1 cellular context compared by ENCODE assay signal in genomic region chr17:3888343-3889171, GRCh38.
TF ChIP-seq lines count a peak whose summit lies in the region.

No MANE protein-coding gene starts in this region.

TF ChIP-seq in K562, 482 proteins besides CTCF, POLR2A, EP300 and RAD21 (continued from another document and continues in another):
- TF ChIP-seq RERE (CRISPR knock-in tag; IDR thresholded peaks at IDR 0.05; ENCODE audit: borderline replicate concordance) (no peak), BRD4 (IDR thresholded peaks at IDR 0.05) (no peak), ZNF764 (CRISPR knock-in tag; IDR thresholded peaks at IDR 0.05; ENCODE audit: low read depth) (no peak), TCF3 (CRISPR knock-in tag; IDR thresholded peaks at IDR 0.05) (0 out of 2 replicates have a peak, but pooled peaks have one; percentile 17), HIVEP1 (CRISPR knock-in tag; IDR thresholded peaks at IDR 0.05) (no peak), BRF2 (IDR thresholded peaks at IDR 0.05; ENCODE audit: borderline replicate concordance, insufficient read depth, insufficient read length) (no peak), KLF6 (CRISPR knock-in tag; IDR thresholded peaks at IDR 0.05; ENCODE audit: borderline replicate concordance) (no peak), ZNF133 (CRISPR knock-in tag; IDR thresholded peaks at IDR 0.05) (no peak), WHSC1 (IDR thresholded peaks at IDR 0.05; ENCODE audit: low read length) (no peak), HLTF (IDR thresholded peaks at IDR 0.05) (no peak), ZNF316 (IDR thresholded peaks at IDR 0.05) (peak; percentile 64), ELF1 (tag; IDR thresholded peaks at IDR 0.05) (no peak), MIER1 (IDR thresholded peaks at IDR 0.05; ENCODE audit: low read depth) (no peak), CBX5 (IDR thresholded peaks at IDR 0.05; ENCODE audit: borderline replicate concordance, low read depth) (no peak), PTTG1 (tag; IDR thresholded peaks at IDR 0.05; ENCODE audit: low read depth) (no peak), TARDBP (IDR thresholded peaks at IDR 0.05) (no peak), ZNF146 (CRISPR knock-in tag; IDR thresholded peaks at IDR 0.05; ENCODE audit: unreplicated experiment) (no peak), ZNF263 (CRISPR knock-in tag; IDR thresholded peaks at IDR 0.05; ENCODE audit: borderline replicate concordance) (no peak), ZSCAN29 (IDR thresholded peaks at IDR 0.05) (no peak), MLX (CRISPR knock-in tag; conservative IDR thresholded peaks at IDR 0.05) (no peak), E2F6 (IDR thresholded peaks at IDR 0.05; ENCODE audit: borderline replicate concordance in 1 of 2, extremely low read depth in 1 of 2, insufficient read depth in 1 of 2, insufficient read length in 1 of 2, low read depth in 1 of 2, low read length in 1 of 2, poor library complexity in 1 of 2, severe bottlenecking in 1 of 2) (peak; percentile 86 to 92), ZNF384 (IDR thresholded peaks at IDR 0.05; ENCODE audit: low read depth, low read length) (no peak), SMAD2 (IDR thresholded peaks at IDR 0.05; ENCODE audit: low read depth, low read length) (no peak), BRCA1 (IDR thresholded peaks at IDR 0.05) (no peak), BRCA1 (CRISPR knock-in tag; IDR thresholded peaks at IDR 0.05) (no peak), SETDB1 (IDR thresholded peaks at IDR 0.05; ENCODE audit: low read length) (no peak), GABPB1 (CRISPR knock-in tag; IDR thresholded peaks at IDR 0.05) (peak; percentile 66; the same call in 1 of the 2 replicates), ZNF445 (CRISPR knock-in tag; IDR thresholded peaks at IDR 0.05; ENCODE audit: low read depth) (no peak), XRCC4 (IDR thresholded peaks at IDR 0.05; ENCODE audit: extremely low read depth, insufficient read depth, insufficient read length) (no peak), TBL1XR1 (IDR thresholded peaks at IDR 0.05; ENCODE audit: low read length in 2 of 2) (no peak), KAT2B (IDR thresholded peaks at IDR 0.05; ENCODE audit: low read depth, low read length) (no peak), SMAD4 (CRISPR knock-in tag; conservative IDR thresholded peaks at IDR 0.05) (peak; percentile 76), ZNF274 (IDR thresholded peaks at IDR 0.05; ENCODE audit: borderline replicate concordance, low read depth, low read length) (no peak), PHTF2 (CRISPR knock-in tag; IDR thresholded peaks at IDR 0.05) (no peak), MECOM (CRISPR knock-in tag; IDR thresholded peaks at IDR 0.05) (no peak), MAFK (IDR thresholded peaks at IDR 0.05; ENCODE audit: low read length) (no peak), ZNF766 (CRISPR knock-in tag; conservative IDR thresholded peaks at IDR 0.05) (no peak), ZNF3 (CRISPR knock-in tag; IDR thresholded peaks at IDR 0.05) (no peak), ARID1B (IDR thresholded peaks at IDR 0.05) (peak; percentile 64), TAL1 (IDR thresholded peaks at IDR 0.05) (no peak), MEIS2 (IDR thresholded peaks at IDR 0.05; ENCODE audit: partially characterized antibody) (peak; percentile 24), FOXM1 (IDR thresholded peaks at IDR 0.05; ENCODE audit: low read depth) (no peak), FOXM1 (CRISPR knock-in tag; IDR thresholded peaks at IDR 0.05; ENCODE audit: low read depth) (no peak), FIP1L1 (IDR thresholded peaks at IDR 0.05; ENCODE audit: low read depth, low read length, poor library complexity, severe bottlenecking) (peak; percentile 44), KDM1A (IDR thresholded peaks at IDR 0.05) (peak in 1 of 2 experiments; percentile 50; a peak in 1 of 4 replicates), CC2D1A (IDR thresholded peaks at IDR 0.05) (no peak), ZFX (CRISPR knock-in tag; IDR thresholded peaks at IDR 0.05) (peak; percentile 94), RBM14 (IDR thresholded peaks at IDR 0.05; ENCODE audit: borderline replicate concordance, insufficient read depth, low read depth, low read length) (no peak), CLOCK (CRISPR knock-in tag; IDR thresholded peaks at IDR 0.05; ENCODE audit: borderline replicate concordance) (no peak), CBX8 (IDR thresholded peaks at IDR 0.05; ENCODE audit: borderline replicate concordance, extremely low read depth, low read depth, low read length, poor library complexity, severe bottlenecking) (no peak), SMARCE1 (IDR thresholded peaks at IDR 0.05) (peak; percentile 28; the same call in 1 of the 2 replicates), ZFP91 (CRISPR knock-in tag; IDR thresholded peaks at IDR 0.05) (no peak), LARP7 (IDR thresholded peaks at IDR 0.05) (peak; percentile 75; the same call in 1 of the 2 replicates), SMARCC2 (IDR thresholded peaks at IDR 0.05; ENCODE audit: low read depth) (no peak)
- TF ChIP-seq, protein P1, sequence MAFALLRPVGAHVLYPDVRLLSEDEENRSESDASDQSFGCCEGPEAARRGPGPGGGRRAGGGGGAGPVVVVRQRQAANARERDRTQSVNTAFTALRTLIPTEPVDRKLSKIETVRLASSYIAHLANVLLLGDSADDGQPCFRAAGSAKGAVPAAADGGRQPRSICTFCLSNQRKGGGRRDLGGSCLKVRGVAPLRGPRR (CRISPR knock-in tag; IDR thresholded peaks at IDR 0.05) = no peak
- TF ChIP-seq, protein P2, sequence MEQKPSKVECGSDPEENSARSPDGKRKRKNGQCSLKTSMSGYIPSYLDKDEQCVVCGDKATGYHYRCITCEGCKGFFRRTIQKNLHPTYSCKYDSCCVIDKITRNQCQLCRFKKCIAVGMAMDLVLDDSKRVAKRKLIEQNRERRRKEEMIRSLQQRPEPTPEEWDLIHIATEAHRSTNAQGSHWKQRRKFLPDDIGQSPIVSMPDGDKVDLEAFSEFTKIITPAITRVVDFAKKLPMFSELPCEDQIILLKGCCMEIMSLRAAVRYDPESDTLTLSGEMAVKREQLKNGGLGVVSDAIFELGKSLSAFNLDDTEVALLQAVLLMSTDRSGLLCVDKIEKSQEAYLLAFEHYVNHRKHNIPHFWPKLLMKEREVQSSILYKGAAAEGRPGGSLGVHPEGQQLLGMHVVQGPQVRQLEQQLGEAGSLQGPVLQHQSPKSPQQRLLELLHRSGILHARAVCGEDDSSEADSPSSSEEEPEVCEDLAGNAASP (IDR thresholded peaks at IDR 0.05) = no peak
- TF ChIP-seq, protein P3, sequence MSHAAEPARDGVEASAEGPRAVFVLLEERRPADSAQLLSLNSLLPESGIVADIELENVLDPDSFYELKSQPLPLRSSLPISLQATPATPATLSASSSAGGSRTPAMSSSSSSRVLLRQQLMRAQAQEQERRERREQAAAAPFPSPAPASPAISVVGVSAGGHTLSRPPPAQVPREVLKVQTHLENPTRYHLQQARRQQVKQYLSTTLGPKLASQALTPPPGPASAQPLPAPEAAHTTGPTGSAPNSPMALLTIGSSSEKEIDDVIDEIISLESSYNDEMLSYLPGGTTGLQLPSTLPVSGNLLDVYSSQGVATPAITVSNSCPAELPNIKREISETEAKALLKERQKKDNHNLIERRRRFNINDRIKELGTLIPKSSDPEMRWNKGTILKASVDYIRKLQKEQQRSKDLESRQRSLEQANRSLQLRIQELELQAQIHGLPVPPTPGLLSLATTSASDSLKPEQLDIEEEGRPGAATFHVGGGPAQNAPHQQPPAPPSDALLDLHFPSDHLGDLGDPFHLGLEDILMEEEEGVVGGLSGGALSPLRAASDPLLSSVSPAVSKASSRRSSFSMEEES (CRISPR knock-in tag; IDR thresholded peaks at IDR 0.05) = no peak
